ENCODE assay signal across 8 cellular contexts in the genomic region with DNA sequence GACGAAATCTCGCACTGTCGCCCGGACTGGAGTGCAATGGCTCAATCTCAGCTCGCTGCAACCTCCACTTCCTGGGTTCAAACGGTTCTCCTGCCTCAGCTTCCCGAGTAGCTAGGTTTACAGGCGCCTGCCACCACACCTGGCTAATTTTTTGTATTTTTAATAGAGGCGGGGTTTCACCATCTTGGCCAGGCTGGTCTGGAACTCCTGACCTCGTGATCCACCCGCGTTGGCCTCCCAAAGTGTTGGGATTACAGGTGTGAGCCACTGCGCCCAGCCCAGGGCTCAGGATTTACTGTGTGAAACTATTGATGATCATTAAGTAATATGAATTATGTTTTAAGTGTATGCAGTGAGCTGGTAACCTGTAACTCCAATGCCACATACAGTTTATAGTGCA. TPM values are rescaled to one million over a fixed set of nuclear protein-coding genes. Genes with fewer than 3 reads are reported as not detected.
A peak's percentile ranks its signal among the peaks of the same experiment; 100 is the strongest.
DNase-seq lines count a peak whose midpoint lies in the region; ATAC-seq, FAIRE-seq and TF ChIP-seq lines count a peak whose summit lies in the region.
"Not testable (repeated sequence)": the region's sequence is repeated elsewhere in the genome, so short reads cannot be mapped to it uniquely, and the experiment has no call there.

No MANE protein-coding gene starts in this region.

- H3K36me3 ChIP-seq in BLaER1 treated with 17β-estradiol and CSF1 and Interleukin-3, amounts not matched to agents 10 nM and 100 nM: peaks cover 24 to 55% (median 47%) of the 10 kb centered on the region in 11 experiments
- peaks cover 21% of the 10 kb centered on the region for H3K36me3 ChIP-seq in Panc1 (ENCODE audit: control insufficient read depth, insufficient read depth, low read length)
- not testable (repeated sequence) for H3K36me3 ChIP-seq in astrocyte (ENCODE audit: insufficient read depth, low read length); esophagus muscularis mucosa; kidney epithelial cell (ENCODE audit: control insufficient read depth, insufficient read depth, low read length); pancreas
- peaks cover 0 to 11% (median 4%) of the 10 kb centered on the region in 3 donors for H3K36me3 ChIP-seq in tibial nerve

- not testable (repeated sequence) for H3K27ac Mint-ChIP-seq in astrocyte (ENCODE audit: unreplicated experiment)

- in situ Hi-C loops in Panc1 (cut with HindIII; ENCODE audit: low pct_unique_long_range_greater_than_20kb, low sequenced_read_pairs): loop anchor here (10.0 kb wide), 1 partner anchor 224 kb away; no protein-coding TSS in a partner anchor

- peak overlapping the region; percentile 93 to 99 (median 97); a peak in 21 of 22 replicates for H3K27ac ChIP-seq in BLaER1 treated with 17β-estradiol and CSF1 and Interleukin-3, amounts not matched to agents 10 nM and 100 nM
- H3K27ac ChIP-seq in HL-60 (replicated peaks) (peak overlapping the region; percentile 97), Panc1 (ENCODE audit: low read length) (peak overlapping the region; percentile 97), esophagus muscularis mucosa (replicated peaks in 1 of 4) (peak overlapping the region; percentile 86 to 92 (median 89)), tibial nerve (peak overlapping the region in 2 of 4 donors; percentile 96)
- not testable (repeated sequence) for H3K27ac ChIP-seq in astrocyte (ENCODE audit: low read depth, low read length); pancreas

- WGBS in esophagus muscularis mucosa: 56% methylated on average over 11 of the region's 13 CpGs
- WGBS in pancreas, 2 donors: 46% methylated on average over 13 of the region's 13 CpGs
- 53 to 67% methylated on average over 13 of the region's 13 CpGs for WGBS in tibial nerve, 2 donors

- H3K4me2 ChIP-seq in BLaER1 treated with 17β-estradiol and CSF1 and Interleukin-3, amounts not matched to agents 10 nM and 100 nM: peak overlapping the region; percentile 87 to 97 (median 95)
- peak overlapping the region; percentile 92 for H3K4me2 ChIP-seq in astrocyte (ENCODE audit: low read length)

- H3K4me3 ChIP-seq in BLaER1 treated with 17β-estradiol and CSF1 and Interleukin-3, amounts not matched to agents 10 nM and 100 nM: peak overlapping the region; percentile 70 to 92 (median 76)
- H3K4me3 ChIP-seq in HL-60 (replicated peaks; ENCODE audit: insufficient read depth, low read length): peak overlapping the region; percentile 50
- peak overlapping the region; percentile 92 to 98 for H3K4me3 ChIP-seq in Panc1 (ENCODE audit: low read depth in 2 of 2, low read length in 2 of 2)
- peak overlapping the region; percentile 98 for H3K4me3 ChIP-seq in astrocyte (ENCODE audit: insufficient read depth, low read depth, low read length)
- peak overlapping the region; percentile 60 to 71 (median 66) for H3K4me3 ChIP-seq in esophagus muscularis mucosa
- peak overlapping the region; percentile 97 for H3K4me3 ChIP-seq in kidney epithelial cell (ENCODE audit: low read depth, low read length)
- H3K4me3 ChIP-seq in pancreas: peak overlapping the region in 3 of 4 donors; percentile 74 to 86 (median 82)
- H3K4me3 ChIP-seq in tibial nerve: peak overlapping the region in 3 of 4 donors; percentile 47 to 85 (median 80)

- not testable (repeated sequence) for BruUV-seq in Panc1 (replicated peaks; lab: Mats Ljungman, UMichigan)

- H4K20me1 ChIP-seq in BLaER1 treated with 17β-estradiol and CSF1 and Interleukin-3, amounts not matched to agents 10 nM and 100 nM: peaks cover 29 to 57% (median 41%) of the 10 kb centered on the region in 11 experiments; a peak in 21 of 22 replicates
- peaks cover 37% of the 10 kb centered on the region for H4K20me1 ChIP-seq in astrocyte (ENCODE audit: insufficient read depth, low read length)

- H3K36me3 Mint-ChIP-seq in astrocyte (ENCODE audit: low read depth, unreplicated experiment): not testable (repeated sequence)

- FAIRE-seq in astrocyte (lab: Jason Lieb, UNC); pancreas (lab: Jason Lieb, UNC): not testable (repeated sequence)

- H3K4me1 Mint-ChIP-seq in astrocyte (ENCODE audit: low read depth, unreplicated experiment): peaks cover 28% of the 10 kb centered on the region

- H3K79me2 ChIP-seq in astrocyte (ENCODE audit: insufficient read depth, low read length): peaks cover 64% of the 10 kb centered on the region

- H3K27me3 Mint-ChIP-seq in astrocyte (ENCODE audit: low read depth, unreplicated experiment): not testable (repeated sequence)

- DNase-seq in HL-60 (ENCODE audit: low read depth in 1 of 2, low spot score in 1 of 2); Panc1 (ENCODE audit: low read depth, low spot score); astrocyte (ENCODE audit: low read depth); esophagus muscularis mucosa (ENCODE audit: extremely low spot score); kidney epithelial cell (ENCODE audit: low read depth); pancreas; tibial nerve (ENCODE audit: low spot score in 2 of 2): not testable (repeated sequence)

- POLR2A ChIA-PET in Panc1 (lab: Charles Lee): interaction anchor here (0.6 kb wide), 1 partner anchor 1458 kb away, joined by 5 read pairs; no protein-coding TSS in a partner anchor

- intact Hi-C loops in Panc1 (cut with micrococcal nuclease; ENCODE audit: unreplicated experiment): loop anchor here (5.0 kb wide), 2 partner anchors 68 to 198 kb away; no protein-coding TSS in a partner anchor
- intact Hi-C loops in esophagus muscularis mucosa (cut with DNase I): loop anchor here (2.0 to 5.0 kb wide), 2 partner anchors 66 to 203 kb away; no protein-coding TSS in a partner anchor
- intact Hi-C loops in pancreas (cut with DNase I): loop anchor here in 2 of 3 donors (10.0 kb wide), 3 partner anchors 196 to 304 kb away; no protein-coding TSS in a partner anchor

- H3K4me3 Mint-ChIP-seq in astrocyte (ENCODE audit: unreplicated experiment): not testable (repeated sequence)

- not testable (repeated sequence) for H3K9me3 Mint-ChIP-seq in astrocyte (ENCODE audit: unreplicated experiment)

- H3K9me3 ChIP-seq in BLaER1 treated with 17β-estradiol and CSF1 and Interleukin-3, amounts not matched to agents 10 nM and 100 nM (replicated peaks in 1 of 11): peaks cover 0 to 14% (median 7%) of the 10 kb centered on the region in 11 experiments; a peak in 7 of 22 replicates
- H3K9me3 ChIP-seq in Panc1 (ENCODE audit: control insufficient read depth, insufficient read depth, low read depth, low read length); astrocyte (ENCODE audit: insufficient read depth, low read depth, low read length); esophagus muscularis mucosa; pancreas; tibial nerve: not testable (repeated sequence)

- peaks cover 40 to 63% (median 57%) of the 10 kb centered on the region in 10 experiments for H3K4me1 ChIP-seq in BLaER1 treated with 17β-estradiol and CSF1 and Interleukin-3, amounts not matched to agents 10 nM and 100 nM
- H3K4me1 ChIP-seq in Panc1 (ENCODE audit: control insufficient read depth, insufficient read depth, low read length) (peaks cover 24% of the 10 kb centered on the region; the same call in 1 of the 2 replicates), astrocyte (ENCODE audit: insufficient read depth, low read length) (peaks cover 17% of the 10 kb centered on the region), esophagus muscularis mucosa (peaks cover 48 to 69% (median 65%) of the 10 kb centered on the region in 4 donors), pancreas (peaks cover 0 to 38% (median 17%) of the 10 kb centered on the region in 3 donors), tibial nerve (peaks cover 0 to 67% (median 32%) of the 10 kb centered on the region in 4 donors)

- H3K27me3 ChIP-seq in BLaER1 treated with 17β-estradiol and CSF1 and Interleukin-3, amounts not matched to agents 10 nM and 100 nM; HL-60 (ENCODE audit: insufficient read depth, poor library complexity, severe bottlenecking); Panc1 (ENCODE audit: control insufficient read depth, insufficient read depth, low read length); astrocyte (ENCODE audit: insufficient read depth, low read length); esophagus muscularis mucosa; kidney epithelial cell (ENCODE audit: control insufficient read depth, insufficient read depth, low read length); pancreas; tibial nerve: not testable (repeated sequence)

- not testable (repeated sequence) for ATAC-seq in Panc1, pancreas

- TF ChIP-seq CTCF in HL-60 (IDR thresholded peaks at IDR 0.05; ENCODE audit: insufficient read depth, low read length); Panc1 (IDR thresholded peaks at IDR 0.05); astrocyte (IDR thresholded peaks at IDR 0.05; ENCODE audit: insufficient read depth, low read depth, low read length); esophagus muscularis mucosa (IDR thresholded peaks at IDR 0.05); kidney epithelial cell (IDR thresholded peaks at IDR 0.05; ENCODE audit: insufficient read depth, low read length, poor library complexity, severe bottlenecking); pancreas (IDR thresholded peaks at IDR 0.05); tibial nerve (IDR thresholded peaks at IDR 0.05): not testable (repeated sequence)

- TF ChIP-seq POLR2A in esophagus muscularis mucosa (IDR thresholded peaks at IDR 0.05; ENCODE audit: low read depth); tibial nerve (IDR thresholded peaks at IDR 0.05): not testable (repeated sequence)

- H2AFZ ChIP-seq in astrocyte (ENCODE audit: low read depth, low read length): not testable (repeated sequence)

- CTCF ChIA-PET in Panc1 (lab: Charles Lee): not testable (repeated sequence)

- peak overlapping the region; percentile 93 to 99 (median 96); a peak in 21 of 22 replicates for H3K9ac ChIP-seq in BLaER1 treated with 17β-estradiol and CSF1 and Interleukin-3, amounts not matched to agents 10 nM and 100 nM
- H3K9ac ChIP-seq in astrocyte (ENCODE audit: low read length): peak overlapping the region; percentile 96

- not testable (repeated sequence) for TF ChIP-seq EP300 in esophagus muscularis mucosa (IDR thresholded peaks at IDR 0.05); tibial nerve (IDR thresholded peaks at IDR 0.05)

RNA-seq across cellular contexts. Expression of a gene that starts 1.5 kb away (rescaled TPM):
- total RNA-seq in Panc1 (2021; ENCODE audit: unreplicated experiment) (282 TPM), astrocyte (269 and 275 TPM in 2 replicates), esophagus muscularis mucosa (100 to 1,000 TPM in 3 of 4 donors, 10 to 100 TPM in 1; 95.1 to 192 (median 164) TPM), kidney epithelial cell (316 and 344 TPM in 2 replicates), pancreas (100 to 1,000 TPM in 1 of 6 donors, 10 to 100 TPM in 5; 63.0 to 102 (median 89.5) TPM), tibial nerve (100 to 1,000 TPM; 130 to 178 (median 146) TPM)
- 264 TPM for polyA plus RNA-seq in Panc1 (2012; ENCODE audit: insufficient read length)
- polyA plus RNA-seq in pancreas: 100 to 1,000 TPM in 1 of 2 donors, 10 to 100 TPM in 1; 78.0 to 145 TPM

RNA-seq across cellular contexts. Expression of a gene that starts 30.8 kb away (rescaled TPM):
- total RNA-seq in Panc1 (2021; ENCODE audit: unreplicated experiment) (76.4 TPM), astrocyte (82.8 and 96.9 TPM in 2 replicates), esophagus muscularis mucosa (100 to 1,000 TPM in 1 of 4 donors, 10 to 100 TPM in 3; 59.0 to 136 (median 85.6) TPM), kidney epithelial cell (23.6 and 24.6 TPM in 2 replicates), pancreas (100 to 1,000 TPM in 5 of 6 donors, 10 to 100 TPM in 1; 87.2 to 168 (median 144) TPM), tibial nerve (100 to 1,000 TPM in 3 of 4 donors, 10 to 100 TPM in 1; 80.1 to 203 (median 133) TPM)
- polyA plus RNA-seq in Panc1 (2012; ENCODE audit: insufficient read length): 79.0 TPM
- 10 to 100 TPM; 26.1 to 58.0 TPM for polyA plus RNA-seq in pancreas
